ENCODE assay signal across 13 cellular contexts in the genomic region with DNA sequence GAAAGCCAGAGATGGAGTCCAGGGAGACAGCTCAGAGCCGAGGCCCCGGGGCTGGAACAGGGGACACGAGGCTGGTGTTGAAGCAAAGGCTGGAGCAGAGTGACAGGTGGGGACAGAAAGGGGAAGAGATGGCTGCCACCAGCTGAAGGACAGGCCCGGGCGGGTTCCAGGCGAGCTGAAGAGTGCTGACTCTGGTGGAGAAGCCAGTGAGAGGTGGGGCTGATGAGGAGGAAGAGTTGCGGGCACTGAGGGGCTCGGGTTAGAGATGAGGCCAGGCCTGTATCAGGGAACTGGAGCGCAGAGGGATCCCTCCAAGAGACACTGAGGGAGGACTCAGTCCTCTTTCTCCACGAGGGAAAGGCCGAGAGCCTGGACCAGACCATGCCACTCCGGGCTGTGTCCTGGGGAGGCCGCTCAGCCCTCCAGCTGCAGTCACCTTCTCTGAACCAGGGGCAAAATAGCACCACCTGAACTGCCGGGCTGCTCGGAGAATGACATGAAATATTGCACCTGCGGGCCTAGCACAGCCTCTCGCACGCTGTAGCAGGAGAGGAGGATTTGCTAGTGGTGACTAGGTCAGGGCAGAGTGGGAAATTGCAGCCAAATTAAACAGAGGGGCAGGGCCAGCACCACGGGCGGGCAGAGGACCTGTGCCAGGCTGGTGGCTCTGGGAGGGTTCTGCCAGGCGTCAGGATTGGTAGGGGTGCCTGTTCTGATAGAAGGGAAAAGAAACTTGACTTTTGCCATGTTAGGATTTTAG.
DNase-seq lines count a peak whose midpoint lies in the region; ATAC-seq and TF ChIP-seq lines count a peak whose summit lies in the region.
"Had no signal": no experiment of that assay in that cellular context is flagged by ENCODE, and none has a peak within 500 bp of the region (broad histone marks: within the 10 kb centered on the region; RNA-seq: fewer than 3 reads in every experiment).

No MANE protein-coding gene starts in this region.

- TF ChIP-seq CTCF in prostate gland (IDR thresholded peaks at IDR 0.05), result no peak

- ATAC-seq in HG02981 (IDR thresholded peaks at IDR 0.05; ENCODE audit: unreplicated experiment), result no peak

- intact Hi-C loops in prostate gland (cut with DNase I), result no loop called here

- no peak overlapping the region for H3K4me3 ChIP-seq in prostate gland
- H3K4me3 ChIP-seq: tibial artery had no signal

- peak; percentile 66 for DNase-seq in DMS53 (lab: John Stamatoyannopoulos, UW)
- DNase-seq in DMS53 treated with DMSO at 0.1 percent for 48 hours (lab: John Stamatoyannopoulos, UW; ENCODE audit: unreplicated experiment), result no peak
- DNase-seq in NCI-H2029 treated with DMSO at 0.1 percent for 48 hours (lab: John Stamatoyannopoulos, UW), result peak; percentile 90
- peak; percentile 82 for DNase-seq in cerebellar cortex (ENCODE audit: low spot score)
- peak; percentile 34 for DNase-seq in prostate gland (ENCODE audit: low spot score)
- no peak for DNase-seq in islet precursor cell
- no peak for DNase-seq in T-helper 9 cell
- DNase-seq: activated T-cell treated with anti-CD3 and anti-CD28 coated beads, Interleukin-2, amount 50 U/mL, for 72 hours; glutamatergic neuron; stimulated activated CD4-positive, alpha-beta T cell treated with anti-CD3 and anti-CD28 coated beads, Interleukin-4, amount 100 ng/mL, for 24 hours had no signal

- H3K27ac ChIP-seq in prostate gland, result peak overlapping the region; percentile 4 to 10
- H3K27ac ChIP-seq: 22Rv1, tibial artery had no signal

- H3K27me3 ChIP-seq in prostate gland (replicated peaks; ENCODE audit: insufficient read depth), result no peaks in the 10 kb centered on the region
- H3K27me3 ChIP-seq: tibial artery had no signal

- H3K9me3 ChIP-seq in prostate gland, result no peaks in the 10 kb centered on the region
- H3K9me3 ChIP-seq: tibial artery had no signal

- 49% methylated on average over 21 of the region's 21 CpGs for WGBS in prostate gland

- no peaks in the 10 kb centered on the region for H3K36me3 ChIP-seq in prostate gland

- TF ChIP-seq POLR2A in prostate gland (IDR thresholded peaks at IDR 0.05), result no peak

- no peaks in the 10 kb centered on the region for H3K4me1 ChIP-seq in prostate gland (replicated peaks)

Comparison
In these comparisons a context has a peak if more than half of its experiments do, and no peak if none do; other contexts are left out.
1. DNase-seq: peak in DMS53 (single experiment), NCI-H2029 treated with DMSO at 0.1 percent for 48 hours (single experiment), cerebellar cortex (single experiment) and prostate gland (single experiment); none in DMS53 treated with DMSO at 0.1 percent for 48 hours (single experiment), islet precursor cell (single experiment) and T-helper 9 cell (single experiment).